16 cellular contexts compared by ENCODE assay signal in the genomic region with DNA sequence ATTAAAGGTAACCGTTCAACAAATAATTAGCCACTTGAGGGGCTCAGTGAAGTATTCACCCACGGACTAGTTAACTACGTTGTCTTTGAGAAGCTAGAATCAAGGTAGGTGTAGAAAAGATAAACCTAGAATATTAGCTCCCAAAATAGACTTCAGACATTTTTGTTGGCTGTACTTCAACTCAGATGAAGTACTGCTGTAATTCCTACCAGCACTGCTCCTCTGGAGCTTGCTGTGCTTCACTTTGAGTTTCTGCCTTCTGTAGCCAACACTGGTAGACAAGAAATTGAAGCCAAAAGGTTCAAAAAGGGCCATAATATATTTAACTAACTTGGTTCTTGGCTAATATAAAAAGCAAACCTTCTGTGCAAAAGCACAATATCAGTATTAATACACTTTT.
"Had no signal": no experiment of that assay in that cellular context is flagged by ENCODE, and none has a peak within 500 bp of the region (broad histone marks: within the 10 kb centered on the region; RNA-seq: fewer than 3 reads in every experiment).

No MANE protein-coding gene starts in this region.

- H3K4me1 ChIP-seq: lower lobe of right lung, right lobe of liver, suprapubic skin, thyroid gland, upper lobe of left lung, uterus had no signal

- H3K27ac ChIP-seq: dorsolateral prefrontal cortex, lower lobe of right lung, ovary, right lobe of liver, suprapubic skin, thyroid gland, upper lobe of left lung, uterus had no signal

- ATAC-seq: lower lobe of right lung; natural killer cell; stimulated activated effector memory CD8-positive, alpha-beta T cell treated with anti-CD3 and anti-CD28 coated beads, Interleukin-12 subunit alpha, Interleukin-12 subunit beta, amount 100 ng/mL, for 72 hours; stimulated activated naive CD8-positive, alpha-beta T cell treated with anti-CD3 and anti-CD28 coated beads, Interleukin-15, Interleukin-2, amounts not matched to agents 100 U/mL and 50 U/mL, for 24 hours had no signal

- H3K9me3 ChIP-seq: lower lobe of right lung, ovary, right lobe of liver, suprapubic skin, thyroid gland, upper lobe of left lung, uterus had no signal

- H3K4me3 ChIP-seq: dorsolateral prefrontal cortex, lower lobe of right lung, ovary, right lobe of liver, suprapubic skin, thyroid gland, upper lobe of left lung, uterus had no signal

- DNase-seq: cortex of kidney; dorsolateral prefrontal cortex; effector CD8-positive, alpha-beta T cell; islet precursor cell; lower lobe of right lung; natural killer cell; ovary; right lobe of liver; stimulated activated CD4-positive, alpha-beta T cell treated with anti-CD3 and anti-CD28 coated beads, Interleukin-4, amount 100 ng/mL, for 1 hour; stimulated activated CD8-positive, alpha-beta memory T cell treated with anti-CD3 and anti-CD28 coated beads, Interleukin-4, amount 100 ng/mL, for 48 hours; stimulated activated naive CD8-positive, alpha-beta T cell treated with anti-CD3 and anti-CD28 coated beads, Interleukin-15, Interleukin-2, amounts not matched to agents 100 U/mL and 50 U/mL, for 24 hours; thyroid gland; upper lobe of left lung; uterus had no signal

- H3K36me3 ChIP-seq: lower lobe of right lung, ovary, right lobe of liver, uterus had no signal

- H3K27me3 ChIP-seq: dorsolateral prefrontal cortex, ovary, right lobe of liver, suprapubic skin, thyroid gland, upper lobe of left lung, uterus had no signal
